In the genomic region with DNA sequence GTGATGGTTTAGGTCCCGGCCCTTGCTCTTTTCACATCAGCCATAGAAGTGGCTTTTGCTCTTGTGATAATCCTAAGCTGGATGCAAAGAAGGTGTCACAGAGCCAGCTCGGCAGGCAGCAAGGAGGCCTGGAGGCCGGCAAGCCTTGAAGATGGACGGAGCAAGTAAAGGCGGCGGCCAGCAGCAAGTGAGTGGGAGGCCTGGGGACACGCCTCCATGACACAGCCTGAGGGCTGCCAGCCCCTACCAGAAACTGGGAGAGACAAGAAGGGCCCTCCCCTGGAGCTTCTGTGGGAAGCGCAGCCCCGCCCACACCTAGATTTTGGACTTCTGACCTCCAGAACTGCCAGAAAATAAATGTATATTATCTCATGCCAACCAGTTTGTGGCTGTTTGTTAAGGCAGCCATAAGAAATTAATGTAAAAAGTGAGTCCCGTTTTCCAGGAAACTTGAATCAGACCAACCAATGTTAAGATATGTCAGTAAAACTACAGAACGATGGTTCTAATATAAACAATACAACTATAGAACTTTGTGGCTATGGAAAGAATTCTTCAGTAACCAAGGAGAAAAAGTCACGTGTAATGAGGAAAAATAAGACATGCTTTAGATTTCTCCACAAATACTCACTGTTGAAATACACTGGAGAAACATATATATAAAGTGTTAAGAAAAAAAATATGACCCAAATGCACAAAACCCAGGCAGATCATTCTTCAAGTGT, we compare ENCODE assay signal across 12 cellular contexts. TPM values are rescaled to one million over a fixed set of nuclear protein-coding genes. Genes with fewer than 3 reads are reported as not detected.
DNase-seq lines count a peak whose midpoint lies in the region; FAIRE-seq and TF ChIP-seq lines count a peak whose summit lies in the region.
"Had no signal": no experiment of that assay in that cellular context is flagged by ENCODE, and none has a peak within 500 bp of the region (broad histone marks: within the 10 kb centered on the region; RNA-seq: fewer than 3 reads in every experiment).

No MANE protein-coding gene starts in this region.

- CTCF ChIA-PET in HEK293 (lab: Yijun Ruan, JAX), result interaction anchor here (0.7 to 1.3 kb wide), 2 partner anchors 48 to 95 kb away, joined by 3 to 4 read pairs; no protein-coding TSS in a partner anchor

- H3K4me1 ChIP-seq in HEK293 (ENCODE audit: control insufficient read depth, insufficient read depth, low read length) (peaks cover 3% of the 10 kb centered on the region; the same call in 1 of the 2 replicates), small intestine (ENCODE audit: control insufficient read depth in 2 of 2, insufficient read depth in 1 of 2, low read depth in 1 of 2, low read length in 1 of 2) (peaks cover 2 to 3% of the 10 kb centered on the region in 2 donors)

- H3K36me3 ChIP-seq in HEK293 (ENCODE audit: control insufficient read depth in 2 of 2, insufficient read depth in 1 of 2, low read length in 2 of 2) (no peaks in the 10 kb centered on the region), small intestine (ENCODE audit: control insufficient read depth in 2 of 2, insufficient read depth in 2 of 2, low read length in 2 of 2) (no peaks in the 10 kb centered on the region)

- TF ChIP-seq CTCF in HEK293 (tag by site-specific recombination; IDR thresholded peaks at IDR 0.05) (no peak), D721Med (IDR thresholded peaks at IDR 0.05; ENCODE audit: insufficient read depth, missing control alignments) (no peak)

- H3K9me3 ChIP-seq in HEK293 (ENCODE audit: control insufficient read depth, insufficient read depth, low read depth, low read length), result no peaks in the 10 kb centered on the region
- no peaks in the 10 kb centered on the region for H3K9me3 ChIP-seq in small intestine (ENCODE audit: control insufficient read depth, low read depth)

- DNase-seq in dedifferentiated amniotic fluid mesenchymal stem cell (ENCODE audit: extremely low spot score), result peak; percentile 40
- DNase-seq in iris pigment epithelial cell (ENCODE audit: low read depth), result peak; percentile 12
- DNase-seq in small intestine, result peak; percentile 71
- no peak for DNase-seq in activated T-cell treated with anti-CD3 and anti-CD28 coated beads, Interleukin-2, amount 50 U/mL, for 1 hour
- no peak for DNase-seq in D721Med (ENCODE audit: insufficient read length, low spot score)
- DNase-seq in NCI-H2196 (lab: John Stamatoyannopoulos, UW; ENCODE audit: unreplicated experiment), result no peak
- no peak for DNase-seq in superior temporal gyrus (ENCODE audit: extremely low spot score)
- DNase-seq: activated CD8-positive, alpha-beta memory T cell treated with anti-CD3 and anti-CD28 coated beads, Interleukin-2, amount 50 U/mL, for 48 hours; NCI-H510A treated with DMSO at 0.1 percent for 48 hours; SHP77 had no signal

- FAIRE-seq in small intestine (lab: Jason Lieb, UNC) (no peak), D721Med (lab: Jason Lieb, UNC) (no peak)

- WGBS in small intestine, 3 donors, result 15 to 54% (median 41%) methylated on average over 12 of the region's 12 CpGs

- POLR2A ChIA-PET in HEK293 (lab: Yijun Ruan, JAX), result no interaction called here

- H3K27ac ChIP-seq in HEK293 (ENCODE audit: extremely low read depth, low read depth, low read length) (no peak overlapping the region), small intestine (ENCODE audit: low read depth in 1 of 2, low read length in 1 of 2) (peak overlapping the region in 1 of 2 donors; percentile 13)
- H3K27ac ChIP-seq: C4-2B had no signal

- no peaks in the 10 kb centered on the region for H3K27me3 ChIP-seq in small intestine (ENCODE audit: control insufficient read depth in 2 of 2, insufficient read depth in 2 of 2, low read length in 2 of 2)

- H3K4me3 ChIP-seq in HEK293 (ENCODE audit: low read depth, low read length) (no peak overlapping the region), small intestine (ENCODE audit: low read depth in 1 of 2, low read length in 2 of 2) (no peak overlapping the region)

TF ChIP-seq in HEK293, 187 proteins besides CTCF, POLR2A, EP300 and RAD21:
- TF ChIP-seq ZFHX2 (tag by site-specific recombination; conservative IDR thresholded peaks at IDR 0.05) (peak; percentile 56), SP2 (tag by site-specific recombination; IDR thresholded peaks at IDR 0.05) (no peak), EGR2 (tag by site-specific recombination; IDR thresholded peaks at IDR 0.05; ENCODE audit: low read depth) (peak; percentile 52; the same call in 1 of the 2 replicates)

RNA-seq across cellular contexts. Expression of gene BACE2, which starts 49.9 kb away (rescaled TPM):
- polyA plus RNA-seq in small intestine, result 10 to 100 TPM in 1 of 3 donors, 1 to 10 TPM in 2; 3.2 to 56.1 (median 4.0) TPM

Comparison
In these comparisons a context has a peak if more than half of its experiments do, and no peak if none do; other contexts are left out.
1. DNase-seq: peak in dedifferentiated amniotic fluid mesenchymal stem cell (single experiment), iris pigment epithelial cell (single experiment) and small intestine (single experiment); none in activated T-cell treated with anti-CD3 and anti-CD28 coated beads, Interleukin-2, amount 50 U/mL, for 1 hour (single experiment), D721Med (single experiment), NCI-H2196 (single experiment) and superior temporal gyrus (single experiment).